In the genomic region with DNA sequence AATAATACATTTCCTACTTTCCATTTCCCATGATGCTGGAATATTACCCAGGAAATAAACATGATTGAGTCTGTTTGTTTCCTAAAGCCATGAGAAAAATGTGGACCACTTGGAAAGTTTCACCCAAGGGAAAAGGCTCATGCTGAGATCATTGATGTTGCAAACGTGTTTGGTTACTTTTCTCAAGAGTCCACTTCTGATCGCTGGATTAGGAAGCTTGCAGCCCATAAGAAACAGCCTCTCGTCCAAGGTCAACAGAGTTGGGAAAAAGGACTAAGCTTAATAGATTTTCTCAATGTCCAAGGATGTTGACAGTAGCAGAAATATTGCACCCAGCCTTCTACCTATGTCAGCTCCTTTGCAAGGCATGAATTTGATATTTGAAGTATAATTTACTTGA, we compare ENCODE assay signal across 20 cellular contexts.
A peak's percentile ranks its signal among the peaks of the same experiment; 100 is the strongest.
DNase-seq lines count a peak whose midpoint lies in the region; ATAC-seq and TF ChIP-seq lines count a peak whose summit lies in the region.
"Had no signal": no experiment of that assay in that cellular context is flagged by ENCODE, and none has a peak within 500 bp of the region (broad histone marks: within the 10 kb centered on the region; RNA-seq: fewer than 3 reads in every experiment).

No MANE protein-coding gene starts in this region.

- peaks cover 12% of the 10 kb centered on the region for H3K27me3 Mint-ChIP-seq in stimulated activated memory B cell treated with anti-CD40 and anti-IgM and Interleukin-4, amounts not matched to agents 10 μg/mL and 1 μg/mL and 100 μg/mL, for 72 hours
- H3K27me3 Mint-ChIP-seq: stimulated activated naive CD8-positive, alpha-beta T cell treated with anti-CD3 and anti-CD28 coated beads, Interleukin-15, amount 100 ng/mL, for 72 hours; type B pancreatic cell had no signal

- H3K9me3 Mint-ChIP-seq in stimulated activated memory B cell treated with anti-CD40 and anti-IgM and Interleukin-4, amounts not matched to agents 10 μg/mL and 1 μg/mL and 100 μg/mL, for 72 hours: no peaks in the 10 kb centered on the region
- H3K9me3 Mint-ChIP-seq: activated naive CD4-positive, alpha-beta T cell treated with anti-CD3 and anti-CD28 coated beads, Interleukin-2, amount 50 U/mL, for 72 hours; activated T-helper 1 cell treated with anti-CD3 and anti-CD28 coated beads, Interleukin-12 subunit alpha, Interleukin-12 subunit beta, Interleukin-2, Interleukin-4 antibody, amounts not matched to agents 30 ng/mL and 10 ng/mL and 1 ng/mL, durations not matched to agents 14 hours and 24 hours and 36 hours; stimulated activated naive CD8-positive, alpha-beta T cell treated with anti-CD3 and anti-CD28 coated beads, Interleukin-15, amount 100 ng/mL, for 72 hours; T-helper 1 cell treated with Interleukin-12 subunit alpha and Interleukin-12 subunit beta and Interleukin-4 antibody, amounts not matched to agents 30 μg/mL and 1 μg/mL, for 36 hours had no signal

- no peak for TF ChIP-seq CTCF in epithelial cell of esophagus (IDR thresholded peaks at IDR 0.05; ENCODE audit: insufficient read depth, low read depth, low read length, missing control alignments)

- H3K36me3 Mint-ChIP-seq in stimulated activated memory B cell treated with anti-CD40 and anti-IgM and Interleukin-4, amounts not matched to agents 10 μg/mL and 1 μg/mL and 100 μg/mL, for 72 hours: no peaks in the 10 kb centered on the region
- H3K36me3 Mint-ChIP-seq: activated naive CD4-positive, alpha-beta T cell treated with anti-CD3 and anti-CD28 coated beads, Interleukin-2, amount 50 U/mL, for 72 hours; type B pancreatic cell had no signal

- DNase-seq in DMS153 (lab: John Stamatoyannopoulos, UW): peak; percentile 47
- no peak for DNase-seq in DMS153 treated with DMSO at 0.1 percent for 48 hours (lab: John Stamatoyannopoulos, UW; ENCODE audit: unreplicated experiment)
- DNase-seq in NCI-H1092 treated with DMSO at 0.1 percent for 48 hours (lab: John Stamatoyannopoulos, UW): peak; percentile 80
- DNase-seq in epithelial cell of esophagus (ENCODE audit: low read depth): peak; percentile 5
- peak; percentile 25 for DNase-seq in pons (ENCODE audit: low spot score)
- DNase-seq in cerebellar cortex (ENCODE audit: low spot score): no peak
- no peak for DNase-seq in activated effector memory CD4-positive, alpha-beta T cell treated with Interleukin-2 at 50 U/mL for 16 hours
- DNase-seq: activated CD4-positive, alpha-beta T cell treated with anti-CD3 and anti-CD28 coated beads for 48 hours; cerebellar nuclear complex; gastrocnemius medialis; NCI-H187 treated with DMSO at 0.1 percent for 48 hours; NCI-H446 treated with DMSO at 0.1 percent for 48 hours; stimulated activated CD4-positive, alpha-beta T cell treated with anti-CD3 and anti-CD28 coated beads, Interleukin-4, amount 100 ng/mL, for 24 hours; stimulated activated naive CD8-positive, alpha-beta T cell treated with anti-CD3 and anti-CD28 coated beads, Interleukin-15, amount 100 ng/mL, for 72 hours had no signal

- H3K27ac Mint-ChIP-seq in stimulated activated memory B cell treated with anti-CD40 and anti-IgM and Interleukin-4, amounts not matched to agents 10 μg/mL and 1 μg/mL and 100 μg/mL, for 72 hours: no peak overlapping the region
- H3K27ac Mint-ChIP-seq: activated naive CD4-positive, alpha-beta T cell treated with anti-CD3 and anti-CD28 coated beads, Interleukin-2, amount 50 U/mL, for 72 hours; activated T-helper 1 cell treated with anti-CD3 and anti-CD28 coated beads, Interleukin-12 subunit alpha, Interleukin-12 subunit beta, Interleukin-2, Interleukin-4 antibody, amounts not matched to agents 30 ng/mL and 10 ng/mL and 1 ng/mL, durations not matched to agents 14 hours and 24 hours and 36 hours; B cell; stimulated activated naive CD8-positive, alpha-beta T cell treated with anti-CD3 and anti-CD28 coated beads, Interleukin-15, amount 100 ng/mL, for 72 hours; T-helper 1 cell treated with Interleukin-12 subunit alpha and Interleukin-12 subunit beta and Interleukin-4 antibody, amounts not matched to agents 30 μg/mL and 1 μg/mL, for 36 hours; type B pancreatic cell had no signal

- no peak overlapping the region for H3K4me3 ChIP-seq in epithelial cell of esophagus (ENCODE audit: low read length)
- H3K4me3 ChIP-seq: gastrocnemius medialis had no signal

- no peak overlapping the region for H3K4me3 Mint-ChIP-seq in stimulated activated memory B cell treated with anti-CD40 and anti-IgM and Interleukin-4, amounts not matched to agents 10 μg/mL and 1 μg/mL and 100 μg/mL, for 72 hours
- H3K4me3 Mint-ChIP-seq: activated T-helper 1 cell treated with anti-CD3 and anti-CD28 coated beads, Interleukin-12 subunit alpha, Interleukin-12 subunit beta, Interleukin-2, Interleukin-4 antibody, amounts not matched to agents 30 ng/mL and 10 ng/mL and 1 ng/mL, durations not matched to agents 14 hours and 24 hours and 36 hours; B cell; stimulated activated naive CD8-positive, alpha-beta T cell treated with anti-CD3 and anti-CD28 coated beads, Interleukin-15, amount 100 ng/mL, for 72 hours; T-helper 1 cell treated with Interleukin-12 subunit alpha and Interleukin-12 subunit beta and Interleukin-4 antibody, amounts not matched to agents 30 μg/mL and 1 μg/mL, for 36 hours; type B pancreatic cell had no signal

- ATAC-seq in stimulated activated memory B cell treated with anti-CD40 and anti-IgM and Interleukin-4, amounts not matched to agents 10 μg/mL and 1 μg/mL and 100 μg/mL, for 72 hours: no peak
- ATAC-seq: activated naive CD4-positive, alpha-beta T cell treated with anti-CD3 and anti-CD28 coated beads, Interleukin-2, amount 50 U/mL, for 72 hours; stimulated activated naive CD8-positive, alpha-beta T cell treated with anti-CD3 and anti-CD28 coated beads, Interleukin-15, amount 100 ng/mL, for 72 hours had no signal

- H3K4me1 Mint-ChIP-seq in stimulated activated memory B cell treated with anti-CD40 and anti-IgM and Interleukin-4, amounts not matched to agents 10 μg/mL and 1 μg/mL and 100 μg/mL, for 72 hours: no peaks in the 10 kb centered on the region
- H3K4me1 Mint-ChIP-seq: B cell; stimulated activated naive CD8-positive, alpha-beta T cell treated with anti-CD3 and anti-CD28 coated beads, Interleukin-15, amount 100 ng/mL, for 72 hours had no signal

Comparison
In these comparisons a context has a peak if more than half of its experiments do, and no peak if none do; other contexts are left out.
1. DNase-seq: peak in DMS153 (single experiment), NCI-H1092 treated with DMSO at 0.1 percent for 48 hours (single experiment), epithelial cell of esophagus (single experiment) and pons (single experiment); none in DMS153 treated with DMSO at 0.1 percent for 48 hours (single experiment), cerebellar cortex (single experiment) and activated effector memory CD4-positive, alpha-beta T cell treated with Interleukin-2 at 50 U/mL for 16 hours (single experiment).